ENCODE assay signal across 27 cellular contexts in genomic region chr7:23232966-23233365, GRCh38. TPM values are rescaled to one million over a fixed set of nuclear protein-coding genes. Genes with fewer than 3 reads are reported as not detected.
"Had no signal": no experiment of that assay in that cellular context is flagged by ENCODE, and none has a peak within 500 bp of the region (broad histone marks: within the 10 kb centered on the region; RNA-seq: fewer than 3 reads in every experiment).

No MANE protein-coding gene starts in this region.

- H3K9me3 ChIP-seq: MG63, Peyer's patch, SJCRH30, SK-N-SH had no signal

- H3K27me3 Mint-ChIP-seq: activated CD4-positive, alpha-beta T cell treated with anti-CD3 and anti-CD28 coated beads, Interleukin-2, amount 10 ng/mL, durations not matched to agents 7 days and 5 days; activated CD8-positive, alpha-beta T cell treated with anti-CD3 and anti-CD28 coated beads for 36 hours; activated naive CD4-positive, alpha-beta T cell treated with anti-CD3 and anti-CD28 coated beads, Interleukin-2, amount 10 ng/mL, durations not matched to agents 7 days and 5 days; activated naive CD8-positive, alpha-beta T cell treated with anti-CD3 and anti-CD28 coated beads for 36 hours; IgD-negative memory B cell had no signal

- H3K4me3 ChIP-seq: MG63, Peyer's patch, SJCRH30 had no signal

- H3K9ac ChIP-seq: SK-N-SH had no signal

- H3K27ac ChIP-seq: Peyer's patch, RWPE1, SJCRH30, VCaP had no signal

- H3K36me3 ChIP-seq: MG63, Peyer's patch, SJCRH30 had no signal

- H3K4me1 Mint-ChIP-seq: activated CD4-positive, alpha-beta T cell treated with anti-CD3 and anti-CD28 coated beads, Interleukin-2, amount 10 ng/mL, durations not matched to agents 7 days and 5 days had no signal

- H3K27ac Mint-ChIP-seq: activated CD4-positive, alpha-beta T cell treated with anti-CD3 and anti-CD28 coated beads, Interleukin-2, amount 10 ng/mL, durations not matched to agents 7 days and 5 days; activated CD8-positive, alpha-beta T cell treated with anti-CD3 and anti-CD28 coated beads for 36 hours; activated naive CD4-positive, alpha-beta T cell treated with anti-CD3 and anti-CD28 coated beads, Interleukin-2, amount 10 ng/mL, durations not matched to agents 7 days and 5 days; activated naive CD8-positive, alpha-beta T cell treated with anti-CD3 and anti-CD28 coated beads for 36 hours; activated T-cell treated with anti-CD3 and anti-CD28 coated beads, Interleukin-2, amount 50 U/mL, for 72 hours; activated T-helper 2 cell treated with anti-CD3 and anti-CD28 coated beads, Interferon-gamma antibody, Interleukin-2, Interleukin-4, amounts not matched to agents 10 μg/mL and 5 μg/mL and 100 μg/mL, durations not matched to agents 14 hours and 24 hours and 36 hours had no signal

- H3K4me2 ChIP-seq: SK-N-SH had no signal

- H3K36me3 Mint-ChIP-seq: activated naive CD4-positive, alpha-beta T cell treated with anti-CD3 and anti-CD28 coated beads, Interleukin-2, amount 10 ng/mL, durations not matched to agents 7 days and 5 days; activated naive CD8-positive, alpha-beta T cell treated with anti-CD3 and anti-CD28 coated beads for 36 hours; IgD-negative memory B cell had no signal

- H3K27me3 ChIP-seq: MG63, Peyer's patch, SJCRH30 had no signal

- H3K4me1 ChIP-seq: Peyer's patch had no signal

- H3K9me2 ChIP-seq: SK-N-SH had no signal

- ATAC-seq: activated CD8-positive, alpha-beta T cell treated with anti-CD3 and anti-CD28 coated beads for 36 hours; activated T-cell treated with anti-CD3 and anti-CD28 coated beads, Interleukin-2, amount 50 U/mL, for 72 hours had no signal

- H3K9me3 Mint-ChIP-seq: activated CD4-positive, alpha-beta T cell treated with anti-CD3 and anti-CD28 coated beads, Interleukin-2, amount 10 ng/mL, durations not matched to agents 7 days and 5 days; activated CD8-positive, alpha-beta T cell treated with anti-CD3 and anti-CD28 coated beads for 36 hours; activated naive CD4-positive, alpha-beta T cell treated with anti-CD3 and anti-CD28 coated beads, Interleukin-2, amount 10 ng/mL, durations not matched to agents 7 days and 5 days; activated T-helper 2 cell treated with anti-CD3 and anti-CD28 coated beads, Interferon-gamma antibody, Interleukin-2, Interleukin-4, amounts not matched to agents 10 μg/mL and 5 μg/mL and 100 μg/mL, durations not matched to agents 14 hours and 24 hours and 36 hours had no signal

- DNase-seq: activated CD4-positive, alpha-beta T cell treated with anti-CD3 and anti-CD28 coated beads, Interleukin-2, amount 10 ng/mL, durations not matched to agents 7 days and 5 days; activated CD4-positive, CD25-positive, alpha-beta regulatory T cell; activated CD8-positive, alpha-beta memory T cell treated with anti-CD3 and anti-CD28 coated beads, Interleukin-2, amount 50 U/mL, for 4 hours; activated CD8-positive, alpha-beta T cell treated with anti-CD3 and anti-CD28 coated beads for 36 hours; activated gamma-delta T cell treated with Interleukin-2 at 50 U/mL for 16 hours; activated naive CD4-positive, alpha-beta T cell treated with anti-CD3 and anti-CD28 coated beads, Interleukin-2, amount 10 ng/mL, durations not matched to agents 7 days and 5 days; activated naive CD8-positive, alpha-beta T cell treated with anti-CD3 and anti-CD28 coated beads for 36 hours; activated T-cell treated with anti-CD3 and anti-CD28 coated beads, Interleukin-2, amount 50 U/mL, for 72 hours; central memory CD4-positive, alpha-beta T cell; MG63; MV-4-11; NCI-H1092 treated with DMSO at 0.1 percent for 48 hours; NCI-H1417 treated with DMSO at 0.1 percent for 48 hours; NCI-H1694 treated with DMSO at 0.1 percent for 48 hours; NCI-H2029 treated with DMSO at 0.1 percent for 48 hours; NCI-H510A treated with DMSO at 0.1 percent for 48 hours; NK-92 treated with Interleukin-12 subunit alpha and Interleukin-12 subunit beta, amount 100 ng/mL, for 24 hours; OCI-M1; Peyer's patch; Right ventricle myocardium superior; SJCRH30; SK-N-SH; T-helper 1 cell had no signal

- H3K4me3 Mint-ChIP-seq: activated CD4-positive, alpha-beta T cell treated with anti-CD3 and anti-CD28 coated beads, Interleukin-2, amount 10 ng/mL, durations not matched to agents 7 days and 5 days; activated CD8-positive, alpha-beta T cell treated with anti-CD3 and anti-CD28 coated beads for 36 hours; activated naive CD4-positive, alpha-beta T cell treated with anti-CD3 and anti-CD28 coated beads, Interleukin-2, amount 10 ng/mL, durations not matched to agents 7 days and 5 days; activated naive CD8-positive, alpha-beta T cell treated with anti-CD3 and anti-CD28 coated beads for 36 hours; activated T-cell treated with anti-CD3 and anti-CD28 coated beads, Interleukin-2, amount 50 U/mL, for 72 hours; IgD-negative memory B cell had no signal

RNA-seq across cellular contexts. Expression of gene GPNMB, which starts 13.6 kb away (rescaled TPM):
- total RNA-seq: activated CD4-positive, alpha-beta T cell treated with anti-CD3 and anti-CD28 coated beads, Interleukin-2, amount 10 ng/mL, durations not matched to agents 7 days and 5 days had no signal
- polyA plus RNA-seq: IgD-negative memory B cell had no signal
